ENCODE assay signal across 1 cellular context in the genomic region with DNA sequence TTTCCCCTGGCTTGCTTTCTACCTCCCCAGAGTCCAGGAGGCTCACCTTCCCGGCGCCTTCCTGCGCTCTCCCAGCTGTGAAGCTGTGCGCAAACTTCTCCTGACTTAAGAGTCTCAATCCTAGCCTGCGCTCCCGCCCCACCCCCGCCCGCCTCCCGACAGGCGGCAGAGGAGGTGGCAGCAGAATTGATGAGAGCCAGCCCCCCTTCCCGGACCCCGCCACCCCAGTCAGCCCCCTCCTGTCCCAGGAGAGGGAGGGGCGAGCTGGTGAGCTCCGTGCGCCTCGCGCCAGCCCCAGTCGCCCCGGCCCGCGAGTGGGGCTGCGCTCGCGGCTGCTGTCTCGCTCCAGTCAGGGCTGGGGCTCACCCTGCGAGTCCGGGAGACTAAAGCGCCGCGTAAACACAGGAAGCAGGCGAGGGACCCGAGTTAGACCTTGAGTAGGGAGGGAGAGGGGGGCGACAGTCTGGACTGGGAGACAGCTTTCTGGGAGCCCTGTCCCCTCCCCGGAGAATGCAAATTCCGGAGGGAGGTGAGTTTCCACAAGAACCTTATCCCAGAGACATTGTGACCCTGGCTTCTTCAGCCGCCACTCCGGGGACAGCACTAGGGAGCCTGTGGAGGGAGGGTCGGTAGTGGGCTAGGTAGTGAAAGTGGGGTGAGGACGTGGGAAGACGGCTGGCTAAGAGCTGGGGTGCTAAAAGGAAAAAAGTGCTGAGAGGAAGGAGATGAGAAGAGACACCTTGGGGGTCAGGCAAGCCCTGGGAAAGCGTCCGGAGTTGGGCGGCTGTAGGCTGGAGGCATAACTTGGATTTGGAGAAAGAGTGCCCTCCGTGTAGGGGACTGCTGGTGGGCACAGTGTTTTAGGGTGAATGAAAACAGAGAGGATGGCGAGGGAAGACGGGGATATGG.
TF ChIP-seq lines count a peak whose summit lies in the region.

Gene CALCR (minus strand): TSS at position 79 of the 909 bp plus-strand sequence. CDS start 87,743 bp downstream, outside the sequence.

TF ChIP-seq in HCT116, 20 proteins besides CTCF, POLR2A, EP300 and RAD21:
- no peak for TF ChIP-seq SP1 (IDR thresholded peaks at IDR 0.05; ENCODE audit: low read depth)
- no peak for TF ChIP-seq JUND (IDR thresholded peaks at IDR 0.05)
- no peak for TF ChIP-seq CBX3 (IDR thresholded peaks at IDR 0.05; ENCODE audit: low read depth)
- no peak for TF ChIP-seq EGR1 (IDR thresholded peaks at IDR 0.05; ENCODE audit: low read depth)
- no peak for TF ChIP-seq ZNF274 (IDR thresholded peaks at IDR 0.05; ENCODE audit: low read depth, low read length)
- no peak for TF ChIP-seq ELF1 (IDR thresholded peaks at IDR 0.05; ENCODE audit: borderline replicate concordance, low read depth)
- TF ChIP-seq, protein P1, sequence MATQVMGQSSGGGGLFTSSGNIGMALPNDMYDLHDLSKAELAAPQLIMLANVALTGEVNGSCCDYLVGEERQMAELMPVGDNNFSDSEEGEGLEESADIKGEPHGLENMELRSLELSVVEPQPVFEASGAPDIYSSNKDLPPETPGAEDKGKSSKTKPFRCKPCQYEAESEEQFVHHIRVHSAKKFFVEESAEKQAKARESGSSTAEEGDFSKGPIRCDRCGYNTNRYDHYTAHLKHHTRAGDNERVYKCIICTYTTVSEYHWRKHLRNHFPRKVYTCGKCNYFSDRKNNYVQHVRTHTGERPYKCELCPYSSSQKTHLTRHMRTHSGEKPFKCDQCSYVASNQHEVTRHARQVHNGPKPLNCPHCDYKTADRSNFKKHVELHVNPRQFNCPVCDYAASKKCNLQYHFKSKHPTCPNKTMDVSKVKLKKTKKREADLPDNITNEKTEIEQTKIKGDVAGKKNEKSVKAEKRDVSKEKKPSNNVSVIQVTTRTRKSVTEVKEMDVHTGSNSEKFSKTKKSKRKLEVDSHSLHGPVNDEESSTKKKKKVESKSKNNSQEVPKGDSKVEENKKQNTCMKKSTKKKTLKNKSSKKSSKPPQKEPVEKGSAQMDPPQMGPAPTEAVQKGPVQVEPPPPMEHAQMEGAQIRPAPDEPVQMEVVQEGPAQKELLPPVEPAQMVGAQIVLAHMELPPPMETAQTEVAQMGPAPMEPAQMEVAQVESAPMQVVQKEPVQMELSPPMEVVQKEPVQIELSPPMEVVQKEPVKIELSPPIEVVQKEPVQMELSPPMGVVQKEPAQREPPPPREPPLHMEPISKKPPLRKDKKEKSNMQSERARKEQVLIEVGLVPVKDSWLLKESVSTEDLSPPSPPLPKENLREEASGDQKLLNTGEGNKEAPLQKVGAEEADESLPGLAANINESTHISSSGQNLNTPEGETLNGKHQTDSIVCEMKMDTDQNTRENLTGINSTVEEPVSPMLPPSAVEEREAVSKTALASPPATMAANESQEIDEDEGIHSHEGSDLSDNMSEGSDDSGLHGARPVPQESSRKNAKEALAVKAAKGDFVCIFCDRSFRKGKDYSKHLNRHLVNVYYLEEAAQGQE (IDR thresholded peaks at IDR 0.05; ENCODE audit: low read depth), result no peak
- no peak for TF ChIP-seq EZH2 (IDR thresholded peaks at IDR 0.05)
- TF ChIP-seq ZFX (IDR thresholded peaks at IDR 0.05), result no peak
- TF ChIP-seq SIN3A (IDR thresholded peaks at IDR 0.05; ENCODE audit: low read depth), result no peak
- no peak for TF ChIP-seq MAX (IDR thresholded peaks at IDR 0.05)
